ENCODE assay signal across 8 cellular contexts in genomic region chr9:34611811-34612787, GRCh38.
DNase-seq lines count a peak whose midpoint lies in the region; ATAC-seq and TF ChIP-seq lines count a peak whose summit lies in the region.

TSS of gene RPP25L (minus strand) at chr9:34612097. CDS start at chr9:34611296, 801 bp downstream.

- no peak for TF ChIP-seq CTCF in VCaP (conservative IDR thresholded peaks at IDR 0.05)

- DNase-seq in NCI-H2107 (lab: John Stamatoyannopoulos, UW), result peak; percentile 62
- DNase-seq in NCI-H2107 treated with DMSO at 0.1 percent for 48 hours (lab: John Stamatoyannopoulos, UW; ENCODE audit: unreplicated experiment), result no peak
- peak; percentile 76 for DNase-seq in NCI-H1694 treated with DMSO at 0.1 percent for 48 hours (lab: John Stamatoyannopoulos, UW)
- peak; percentile 67 to 84 for DNase-seq in T47D (ENCODE audit: low read depth in 1 of 2, low spot score in 1 of 2)
- peak; percentile 98 for DNase-seq in iPS-NIHi11 (ENCODE audit: low spot score)

- in situ Hi-C loops in T47D (cut with HindIII; ENCODE audit: low pct_unique_long_range_greater_than_20kb, low sequenced_read_pairs), result no loop called here

- peak within 1 kb of the TSS; percentile 50 to 77 (median 60) for H3K4me3 ChIP-seq in skin epidermis

- ATAC-seq in HG02840 (IDR thresholded peaks at IDR 0.05; ENCODE audit: low FRiP score, unreplicated experiment), result peak; percentile 82

- H3K27ac ChIP-seq in VCaP, result peak within 1 kb of the TSS; percentile 93
- H3K27ac ChIP-seq in skin epidermis, result peak within 1 kb of the TSS; percentile 45 to 97 (median 87)
